1 cellular context compared by ENCODE assay signal in genomic region chr14:24067133-24068082, GRCh38.
A peak's percentile ranks its signal among the peaks of the same experiment; 100 is the strongest.
TF ChIP-seq lines count a peak whose summit lies in the region.

No MANE protein-coding gene starts in this region.

TF ChIP-seq in HepG2, 621 proteins besides CTCF, POLR2A, EP300 and RAD21 (continued from another document and continues in another):
- TF ChIP-seq ZNF318 (CRISPR knock-in tag; IDR thresholded peaks at IDR 0.05), result no peak
- TF ChIP-seq ZFP36 (IDR thresholded peaks at IDR 0.05; ENCODE audit: borderline replicate concordance, low read depth, low read length, partially characterized antibody), result no peak
- TF ChIP-seq NPAS2 (CRISPR knock-in tag; IDR thresholded peaks at IDR 0.05; ENCODE audit: borderline replicate concordance), result no peak
- TF ChIP-seq ZNF251 (CRISPR knock-in tag; IDR thresholded peaks at IDR 0.05), result no peak
- peak; percentile 72; the same call in 1 of the 2 replicates for TF ChIP-seq ZNF564 (CRISPR knock-in tag; IDR thresholded peaks at IDR 0.05)
- no peak for TF ChIP-seq ZNF275 (CRISPR knock-in tag; IDR thresholded peaks at IDR 0.05; ENCODE audit: borderline replicate concordance)
- 0 out of 2 replicates have a peak, but pooled peaks have one; percentile 11 for TF ChIP-seq KDM6A (CRISPR knock-in tag; IDR thresholded peaks at IDR 0.05; ENCODE audit: low read depth)
- TF ChIP-seq MNT (IDR thresholded peaks at IDR 0.05), result no peak
- TF ChIP-seq ZNF550 (CRISPR knock-in tag; IDR thresholded peaks at IDR 0.05; ENCODE audit: borderline replicate concordance), result no peak
- no peak for TF ChIP-seq LBX2 (CRISPR knock-in tag; IDR thresholded peaks at IDR 0.05; ENCODE audit: borderline replicate concordance)
- no peak for TF ChIP-seq FOXK1 (CRISPR knock-in tag; IDR thresholded peaks at IDR 0.05; ENCODE audit: borderline replicate concordance, low read depth)
- TF ChIP-seq ETV5 (CRISPR knock-in tag; IDR thresholded peaks at IDR 0.05; ENCODE audit: borderline replicate concordance), result peak; percentile 54
- peak; percentile 44; the same call in 1 of the 2 replicates for TF ChIP-seq CEBPB (IDR thresholded peaks at IDR 0.05; ENCODE audit: borderline replicate concordance, low read depth, low read length)
- TF ChIP-seq ZNF598 (CRISPR knock-in tag; IDR thresholded peaks at IDR 0.05; ENCODE audit: borderline replicate concordance), result no peak; the same call in 1 of the 2 replicates
- no peak for TF ChIP-seq MYNN (CRISPR knock-in tag; IDR thresholded peaks at IDR 0.05; ENCODE audit: low read depth)
- TF ChIP-seq ZNF17 (CRISPR knock-in tag; IDR thresholded peaks at IDR 0.05), result no peak
- no peak for TF ChIP-seq ZNF335 (CRISPR knock-in tag; IDR thresholded peaks at IDR 0.05)
- TF ChIP-seq MED1 (CRISPR knock-in tag; IDR thresholded peaks at IDR 0.05), result no peak; the same call in 1 of the 2 replicates
- TF ChIP-seq RARA (CRISPR knock-in tag; IDR thresholded peaks at IDR 0.05), result peak; percentile 43; the same call in 1 of the 2 replicates
- TF ChIP-seq MEIS1 (CRISPR knock-in tag; IDR thresholded peaks at IDR 0.05; ENCODE audit: borderline replicate concordance), result no peak
- peak; percentile 63; the same call in 1 of the 2 replicates for TF ChIP-seq KDM5B (CRISPR knock-in tag; IDR thresholded peaks at IDR 0.05; ENCODE audit: borderline replicate concordance)
- no peak for TF ChIP-seq ZNF576 (CRISPR knock-in tag; IDR thresholded peaks at IDR 0.05)
- no peak for TF ChIP-seq NFE2L2 (IDR thresholded peaks at IDR 0.05; ENCODE audit: low read length)
- TF ChIP-seq ARHGAP35 (CRISPR knock-in tag; IDR thresholded peaks at IDR 0.05; ENCODE audit: borderline replicate concordance), result 0 out of 2 replicates have a peak, but pooled peaks have one; percentile 23
- no peak for TF ChIP-seq HDAC6 (IDR thresholded peaks at IDR 0.05; ENCODE audit: low read depth, low read length)
- no peak for TF ChIP-seq ZNF589 (CRISPR knock-in tag; conservative IDR thresholded peaks at IDR 0.05)
- TF ChIP-seq RBM22 (optimal IDR thresholded peaks at IDR 0.05; ENCODE audit: low read length), result no peak
- TF ChIP-seq SAP130 (CRISPR knock-in tag; IDR thresholded peaks at IDR 0.05; ENCODE audit: low read depth), result peak; percentile 67
- TF ChIP-seq ZXDC (CRISPR knock-in tag; IDR thresholded peaks at IDR 0.05), result no peak
- no peak for TF ChIP-seq DRAP1 (CRISPR knock-in tag; IDR thresholded peaks at IDR 0.05)
- no peak for TF ChIP-seq SSRP1 (CRISPR knock-in tag; IDR thresholded peaks at IDR 0.05)
- TF ChIP-seq ZNF446 (CRISPR knock-in tag; IDR thresholded peaks at IDR 0.05), result no peak
- TF ChIP-seq HNF4A (CRISPR knock-in tag; IDR thresholded peaks at IDR 0.05), result peak; percentile 81
- TF ChIP-seq CBX1 (IDR thresholded peaks at IDR 0.05; ENCODE audit: low read depth), result no peak
- no peak for TF ChIP-seq ZC3H13 (CRISPR knock-in tag; IDR thresholded peaks at IDR 0.05)
- TF ChIP-seq HMGXB4 (CRISPR knock-in tag; IDR thresholded peaks at IDR 0.05; ENCODE audit: borderline replicate concordance in 1 of 2, low read depth in 1 of 2), result peak; percentile 8 to 52; a peak in 1 of 4 replicates
- TF ChIP-seq ZFY (CRISPR knock-in tag; IDR thresholded peaks at IDR 0.05), result peak; percentile 32; the same call in 1 of the 2 replicates
- 0 out of 2 replicates have a peak, but pooled peaks have one; percentile 21 for TF ChIP-seq ZNF619 (CRISPR knock-in tag; IDR thresholded peaks at IDR 0.05)
- TF ChIP-seq THRA (CRISPR knock-in tag; IDR thresholded peaks at IDR 0.05; ENCODE audit: borderline replicate concordance), result 0 out of 2 replicates have a peak, but pooled peaks have one; percentile 33
- no peak for TF ChIP-seq RFX5 (IDR thresholded peaks at IDR 0.05; ENCODE audit: low read depth, low read length)
